Comparison of ENCODE assay signal across 12 cellular contexts in genomic region chr17:80456465-80457235, GRCh38. TPM values are rescaled to one million over a fixed set of nuclear protein-coding genes. Genes with fewer than 3 reads are reported as not detected.
A peak's percentile ranks its signal among the peaks of the same experiment; 100 is the strongest.
DNase-seq lines count a peak whose midpoint lies in the region; ATAC-seq, FAIRE-seq and TF ChIP-seq lines count a peak whose summit lies in the region.
"Had no signal": no experiment of that assay in that cellular context is flagged by ENCODE, and none has a peak within 500 bp of the region (broad histone marks: within the 10 kb centered on the region; RNA-seq: fewer than 3 reads in every experiment).

No MANE protein-coding gene starts in this region.

- TF ChIP-seq CTCF in glutamatergic neuron (IDR thresholded peaks at IDR 0.05; ENCODE audit: partially characterized antibody, unreplicated experiment) (no peak), D721Med (IDR thresholded peaks at IDR 0.05; ENCODE audit: insufficient read depth, missing control alignments) (no peak)

- H3K4me1 Mint-ChIP-seq in T-helper 2 cell treated with Interferon-gamma antibody and Interleukin-4, amounts not matched to agents 5 μg/mL and 100 μg/mL, for 36 hours (ENCODE audit: low read depth), result peaks cover 32% of the 10 kb centered on the region
- H3K4me1 Mint-ChIP-seq in T-helper 17 cell (peaks cover 19% of the 10 kb centered on the region), glutamatergic neuron (ENCODE audit: low read depth, unreplicated experiment) (peaks cover 37% of the 10 kb centered on the region)

- ATAC-seq in T-helper 17 cell (no peak), HG03045 (IDR thresholded peaks at IDR 0.05; ENCODE audit: unreplicated experiment) (no peak)
- ATAC-seq: A549, pancreas had no signal

- H3K27me3 Mint-ChIP-seq in T-helper 2 cell treated with Interferon-gamma antibody and Interleukin-4, amounts not matched to agents 5 μg/mL and 100 μg/mL, for 36 hours (ENCODE audit: low read depth), result peaks cover 19% of the 10 kb centered on the region
- H3K27me3 Mint-ChIP-seq in T-helper 17 cell (peaks cover 38% of the 10 kb centered on the region), glutamatergic neuron (ENCODE audit: unreplicated experiment) (peaks cover 12% of the 10 kb centered on the region)

- H3K4me3 ChIP-seq in skeletal muscle cell (ENCODE audit: low read depth, low read length), result no peak overlapping the region
- H3K4me3 ChIP-seq: A549, pancreas had no signal

- no peaks in the 10 kb centered on the region for H3K9me3 ChIP-seq in T-helper 17 cell (ENCODE audit: control insufficient read depth, low read length, poor library complexity, severe bottlenecking)
- H3K9me3 ChIP-seq: A549, pancreas had no signal

- H3K9me3 Mint-ChIP-seq in T-helper 2 cell treated with Interferon-gamma antibody and Interleukin-4, amounts not matched to agents 5 μg/mL and 100 μg/mL, for 36 hours, result no peaks in the 10 kb centered on the region
- peaks cover 19% of the 10 kb centered on the region for H3K9me3 Mint-ChIP-seq in glutamatergic neuron (ENCODE audit: unreplicated experiment)
- H3K9me3 Mint-ChIP-seq: activated naive CD4-positive, alpha-beta T cell treated with anti-CD3 and anti-CD28 coated beads for 36 hours had no signal

- DNase-seq in T-helper 2 cell treated with Interferon-gamma antibody and Interleukin-4, amounts not matched to agents 5 μg/mL and 100 μg/mL, for 36 hours (ENCODE audit: low spot score), result no peak
- DNase-seq in T-helper 2 cell, result no peak
- no peak for DNase-seq in T-helper 17 cell
- DNase-seq in glutamatergic neuron, result no peak
- peak; percentile 26 for DNase-seq in skeletal muscle cell (ENCODE audit: low read depth)
- no peak for DNase-seq in D721Med (ENCODE audit: insufficient read length, low spot score)
- DNase-seq in GM19238 (ENCODE audit: insufficient read length, low spot score), result no peak
- DNase-seq: activated naive CD4-positive, alpha-beta T cell treated with anti-CD3 and anti-CD28 coated beads for 36 hours; effector memory CD4-positive, alpha-beta T cell had no signal

- peaks cover 1% of the 10 kb centered on the region for H3K36me3 Mint-ChIP-seq in T-helper 2 cell treated with Interferon-gamma antibody and Interleukin-4, amounts not matched to agents 5 μg/mL and 100 μg/mL, for 36 hours (ENCODE audit: low read depth)
- H3K36me3 Mint-ChIP-seq in T-helper 17 cell (ENCODE audit: low read depth) (peaks cover 3% of the 10 kb centered on the region), glutamatergic neuron (ENCODE audit: unreplicated experiment) (no peaks in the 10 kb centered on the region)

- FAIRE-seq in D721Med (lab: Jason Lieb, UNC), result no peak
- FAIRE-seq: A549, pancreas had no signal

- peak overlapping the region; percentile 52 for H3K4me3 Mint-ChIP-seq in T-helper 2 cell treated with Interferon-gamma antibody and Interleukin-4, amounts not matched to agents 5 μg/mL and 100 μg/mL, for 36 hours
- H3K4me3 Mint-ChIP-seq in T-helper 17 cell (peak overlapping the region; percentile 56), glutamatergic neuron (ENCODE audit: unreplicated experiment) (peak overlapping the region; percentile 12)

- peak overlapping the region; percentile 61 for H3K27ac Mint-ChIP-seq in T-helper 2 cell treated with Interferon-gamma antibody and Interleukin-4, amounts not matched to agents 5 μg/mL and 100 μg/mL, for 36 hours
- H3K27ac Mint-ChIP-seq in T-helper 17 cell, result peak overlapping the region; percentile 27
- no peak overlapping the region for H3K27ac Mint-ChIP-seq in glutamatergic neuron (ENCODE audit: unreplicated experiment)

RNA-seq across cellular contexts. Expression of gene NPTX1, which starts 19.8 kb away (rescaled TPM):
- total RNA-seq in T-helper 17 cell, result under 1 TPM; 0.07 to 0.99 TPM
- 18.1 TPM for total RNA-seq in glutamatergic neuron (ENCODE audit: unreplicated experiment)

RNA-seq across cellular contexts. Expression of gene ENDOV, which starts 41.7 kb away (rescaled TPM):
- 10 to 100 TPM; 14.1 to 24.5 TPM for total RNA-seq in T-helper 17 cell
- 42.1 TPM for total RNA-seq in glutamatergic neuron (ENCODE audit: unreplicated experiment)
